ENCODE assay signal across 8 cellular contexts in the genomic region with DNA sequence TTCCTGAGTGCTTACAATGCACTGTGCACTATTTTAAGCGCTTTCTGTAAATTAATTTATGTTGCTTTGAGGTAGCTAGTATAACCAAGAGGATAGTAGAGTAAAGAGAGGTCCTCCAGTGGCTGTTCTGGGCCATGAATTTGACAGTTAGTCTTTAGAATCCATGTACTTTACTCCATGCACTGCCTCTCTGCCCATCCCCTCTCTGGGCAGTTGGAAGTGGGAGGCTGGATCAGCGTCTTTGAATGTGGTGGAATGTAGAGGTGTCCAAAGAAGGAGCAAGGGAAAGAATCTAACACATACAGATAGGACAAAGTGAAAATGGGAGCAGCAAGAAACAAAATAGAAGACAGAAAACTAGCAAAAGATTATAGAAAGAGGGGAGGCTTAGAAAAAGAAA.
"Had no signal": no experiment of that assay in that cellular context is flagged by ENCODE, and none has a peak within 500 bp of the region (broad histone marks: within the 10 kb centered on the region; RNA-seq: fewer than 3 reads in every experiment).

No MANE protein-coding gene starts in this region.

- H3K36me3 ChIP-seq: HAP-1 had no signal

- H3K4me3 Mint-ChIP-seq: HFFc6 had no signal

- H3K27ac Mint-ChIP-seq: HFFc6 had no signal

- DNase-seq: GOT3, H7, HFFc6, IMR-90, KG1 had no signal

- H3K9me3 ChIP-seq: HAP-1 had no signal

- H3K4me1 ChIP-seq: HAP-1 had no signal

- ATAC-seq: HCT116, K562 had no signal

- H3K4me3 ChIP-seq: HAP-1, K562 had no signal
